12 cellular contexts compared by ENCODE assay signal in the genomic region with DNA sequence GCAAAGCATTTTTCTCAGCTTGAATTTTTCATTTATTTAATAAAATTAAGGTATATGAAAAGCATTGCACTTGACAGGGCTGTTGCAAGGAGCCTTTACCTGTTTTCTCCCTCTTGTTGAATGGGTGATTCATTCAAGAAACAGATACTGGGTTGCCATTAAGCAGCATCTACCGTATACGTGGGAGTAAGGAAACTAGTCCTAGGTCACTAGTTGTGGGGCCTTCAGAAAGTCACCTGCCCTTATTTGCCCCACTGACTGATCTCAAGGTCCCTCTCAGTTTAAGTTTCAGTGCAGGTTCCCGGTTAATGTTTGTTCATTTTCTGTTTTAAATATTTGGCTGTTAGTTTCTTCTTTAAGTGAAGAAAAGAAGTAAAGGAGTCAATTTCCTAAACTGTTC. TPM values are rescaled to one million over a fixed set of nuclear protein-coding genes. Genes with fewer than 3 reads are reported as not detected.
DNase-seq lines count a peak whose midpoint lies in the region; ATAC-seq and TF ChIP-seq lines count a peak whose summit lies in the region.
"Had no signal": no experiment of that assay in that cellular context is flagged by ENCODE, and none has a peak within 500 bp of the region (broad histone marks: within the 10 kb centered on the region; RNA-seq: fewer than 3 reads in every experiment).

No MANE protein-coding gene starts in this region.

- H3K4me1 ChIP-seq in transverse colon: no peaks in the 10 kb centered on the region
- H3K4me1 ChIP-seq: uterus had no signal

- TF ChIP-seq CTCF in transverse colon (IDR thresholded peaks at IDR 0.05): no peak

- H3K4me1 Mint-ChIP-seq in activated naive CD8-positive, alpha-beta T cell treated with anti-CD3 and anti-CD28 coated beads, Interleukin-2, amount 50 U/mL, for 24 hours: peaks cover 35% of the 10 kb centered on the region

- H3K4me3 ChIP-seq in transverse colon: no peak overlapping the region
- H3K4me3 ChIP-seq: uterus had no signal

- no peaks in the 10 kb centered on the region for H3K27me3 Mint-ChIP-seq in activated naive CD8-positive, alpha-beta T cell treated with anti-CD3 and anti-CD28 coated beads, Interleukin-2, amount 50 U/mL, for 24 hours

- ATAC-seq in GM18909 (IDR thresholded peaks at IDR 0.05; ENCODE audit: poor library complexity, unreplicated experiment) (peak; percentile 57), GM21390 (IDR thresholded peaks at IDR 0.05; ENCODE audit: unreplicated experiment) (peak; percentile 51), HG03025 (IDR thresholded peaks at IDR 0.05; ENCODE audit: low FRiP score, unreplicated experiment) (peak; percentile 44)
- peak; percentile 60 for ATAC-seq in activated naive CD8-positive, alpha-beta T cell treated with anti-CD3 and anti-CD28 coated beads, Interleukin-2, amount 50 U/mL, for 24 hours
- ATAC-seq: CD8-positive, alpha-beta T cell; right cardiac atrium had no signal

- 60 to 72% methylated on average over 1 to 3 of the region's 3 CpGs for WGBS in transverse colon (ENCODE audit: low coverage in 1 of 2), 2 donors

- intact Hi-C loops in transverse colon (cut with DNase I; ENCODE audit: low total_unique reads): no loop called here

- peaks cover 5% of the 10 kb centered on the region for H3K9me3 Mint-ChIP-seq in activated naive CD8-positive, alpha-beta T cell treated with anti-CD3 and anti-CD28 coated beads, Interleukin-2, amount 50 U/mL, for 24 hours

- TF ChIP-seq POLR2A in transverse colon (IDR thresholded peaks at IDR 0.05): no peak

- no peak overlapping the region for H3K27ac ChIP-seq in transverse colon
- H3K27ac ChIP-seq: uterus had no signal

- H3K36me3 Mint-ChIP-seq in activated naive CD8-positive, alpha-beta T cell treated with anti-CD3 and anti-CD28 coated beads, Interleukin-2, amount 50 U/mL, for 24 hours (ENCODE audit: low read depth): peaks cover 3% of the 10 kb centered on the region

- no peak for TF ChIP-seq EP300 in transverse colon (IDR thresholded peaks at IDR 0.05; ENCODE audit: low read depth)

- no peaks in the 10 kb centered on the region for H3K36me3 ChIP-seq in transverse colon
- H3K36me3 ChIP-seq: uterus had no signal

- no peaks in the 10 kb centered on the region for H3K27me3 ChIP-seq in transverse colon
- H3K27me3 ChIP-seq: uterus had no signal

- no peak for DNase-seq in activated naive CD8-positive, alpha-beta T cell treated with anti-CD3 and anti-CD28 coated beads, Interleukin-2, amount 50 U/mL, for 24 hours
- no peak for DNase-seq in transverse colon
- DNase-seq in dermis blood vessel endothelial cell: no peak
- no peak for DNase-seq in activated CD8-positive, alpha-beta memory T cell treated with anti-CD3 and anti-CD28 coated beads, Interleukin-2, amount 50 U/mL, for 48 hours
- DNase-seq: CD8-positive, alpha-beta T cell; midbrain; right cardiac atrium; uterus had no signal

- in situ Hi-C loops in transverse colon (cut with MboI; ENCODE audit: low pct_ligation_motif_present in 1 of 4, low pct_unique_long_range_greater_than_20kb in 1 of 4, low sequenced_read_pairs in 3 of 4): loop anchor here in 1 of 4 donors (25.0 kb wide), 1 partner anchor 758 kb away; a partner anchor contains a TSS

- H3K9me3 ChIP-seq in transverse colon: no peaks in the 10 kb centered on the region
- H3K9me3 ChIP-seq: uterus had no signal

- peak overlapping the region; percentile 67 for H3K27ac Mint-ChIP-seq in activated naive CD8-positive, alpha-beta T cell treated with anti-CD3 and anti-CD28 coated beads, Interleukin-2, amount 50 U/mL, for 24 hours
- H3K27ac Mint-ChIP-seq: CD8-positive, alpha-beta T cell; T-helper 2 cell treated with Interferon-gamma antibody and Interleukin-4, amounts not matched to agents 5 μg/mL and 100 μg/mL, for 36 hours had no signal

- H3K4me3 Mint-ChIP-seq in activated naive CD8-positive, alpha-beta T cell treated with anti-CD3 and anti-CD28 coated beads, Interleukin-2, amount 50 U/mL, for 24 hours: no peak overlapping the region
- H3K4me3 Mint-ChIP-seq: CD8-positive, alpha-beta T cell; T-helper 2 cell treated with Interferon-gamma antibody and Interleukin-4, amounts not matched to agents 5 μg/mL and 100 μg/mL, for 36 hours had no signal

RNA-seq across cellular contexts. Expression of a gene that starts 34.0 kb away (rescaled TPM):
- under 1 TPM in 1 of 4 donors, not detected in 3; 0.32 TPM for total RNA-seq in transverse colon
- total RNA-seq in dermis blood vessel endothelial cell: under 0.01 and 0.14 TPM in 2 replicates
- total RNA-seq: CD8-positive, alpha-beta T cell had no signal
